Comparison of ENCODE assay signal across 30 cellular contexts in the genomic region with DNA sequence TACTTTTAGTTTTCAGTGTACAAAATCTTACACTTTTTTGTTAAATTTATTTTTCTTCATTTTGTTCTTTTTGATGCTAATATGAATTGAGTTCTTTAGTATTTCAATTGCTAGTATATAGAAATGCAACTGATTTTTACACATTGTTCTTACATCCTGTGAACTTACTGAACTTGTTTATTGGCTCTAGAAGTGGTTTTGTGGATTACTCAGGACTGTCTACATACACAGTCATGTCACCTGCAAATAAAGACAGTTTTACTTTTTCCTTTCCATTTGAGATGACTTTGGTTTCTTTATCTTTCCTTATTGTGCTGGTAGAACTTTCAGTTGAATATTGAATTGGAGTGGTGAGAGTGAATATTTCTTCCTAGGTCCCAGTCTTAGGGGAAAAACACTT. TPM values are rescaled to one million over a fixed set of nuclear protein-coding genes. Genes with fewer than 3 reads are reported as not detected.
"Had no signal": no experiment of that assay in that cellular context is flagged by ENCODE, and none has a peak within 500 bp of the region (broad histone marks: within the 10 kb centered on the region; RNA-seq: fewer than 3 reads in every experiment).

No MANE protein-coding gene starts in this region.

- H3K4me1 ChIP-seq: esophagus squamous epithelium, gastrocnemius medialis, heart right ventricle, left lung, lower lobe of right lung had no signal

- DNase-seq: dermis blood vessel endothelial cell; dorsolateral prefrontal cortex; effector CD4-positive, alpha-beta T cell; effector memory CD4-positive, alpha-beta T cell; erythroblast; esophagus squamous epithelium; foreskin fibroblast; foreskin melanocyte; gastrocnemius medialis; glutamatergic neuron; head of caudate nucleus; heart right ventricle; hippocampal formation; left cardiac atrium; left lung; left ventricle myocardium superior; lower lobe of right lung; mesenchymal stem cell; mucosa of descending colon; naive B cell had no signal

- ATAC-seq: esophagus mucosa, gastrocnemius medialis, heart right ventricle, left cardiac atrium, left lung, left ventricle myocardium superior, lower lobe of right lung, mucosa of descending colon had no signal

- H3K4me3 ChIP-seq: coronary artery, dorsolateral prefrontal cortex, esophagus squamous epithelium, gastrocnemius medialis, heart right ventricle, left lung, lower lobe of right lung, mucosa of descending colon had no signal

- FAIRE-seq: endothelial cell of umbilical vein, islet of Langerhans, keratinocyte had no signal

- H3K27ac ChIP-seq: coronary artery, dorsolateral prefrontal cortex, epithelial cell of prostate, esophagus squamous epithelium, gastrocnemius medialis, heart right ventricle, left lung, lower lobe of right lung had no signal

- H3K36me3 ChIP-seq: esophagus squamous epithelium, gastrocnemius medialis, heart right ventricle, left lung, lower lobe of right lung had no signal

- H3K9me3 ChIP-seq: gastrocnemius medialis had no signal

- H3K27me3 ChIP-seq: dorsolateral prefrontal cortex, esophagus squamous epithelium, gastrocnemius medialis, heart right ventricle, left lung had no signal

RNA-seq across cellular contexts. Expression of gene ANXA10, which starts 40.8 kb away (rescaled TPM):
- total RNA-seq: endothelial cell of umbilical vein, esophagus mucosa, gastrocnemius medialis, heart right ventricle, kidney epithelial cell, left cardiac atrium, left ventricle myocardium superior, lower leg skin, lower lobe of right lung, mesenteric fat pad, mesothelial cell of epicardium had no signal
